1 cellular context compared by ENCODE assay signal in genomic region chr5:129125819-129126218, GRCh38.
TF ChIP-seq lines count a peak whose summit lies in the region.

No MANE protein-coding gene starts in this region.

TF ChIP-seq in GM12878, 131 proteins besides CTCF, POLR2A, EP300 and RAD21 (continued from another document):
- peak; percentile 47; the same call in 1 of the 2 replicates for TF ChIP-seq RELB (IDR thresholded peaks at IDR 0.05; ENCODE audit: low read depth)
- TF ChIP-seq CHD2 (IDR thresholded peaks at IDR 0.05; ENCODE audit: borderline replicate concordance, low read depth, low read length): no peak
- TF ChIP-seq MTA3 (IDR thresholded peaks at IDR 0.05; ENCODE audit: borderline replicate concordance, low read length): no peak
- TF ChIP-seq CREM (IDR thresholded peaks at IDR 0.05; ENCODE audit: low read depth): no peak
- TF ChIP-seq HDGF (IDR thresholded peaks at IDR 0.05): 0 out of 2 replicates have a peak, but pooled peaks have one; percentile 19
- TF ChIP-seq ZNF384 (IDR thresholded peaks at IDR 0.05; ENCODE audit: borderline replicate concordance, low read depth, low read length): peak; percentile 87
- no peak for TF ChIP-seq RAD51 (IDR thresholded peaks at IDR 0.05)
- TF ChIP-seq SIX5 (IDR thresholded peaks at IDR 0.05; ENCODE audit: low read depth, low read length, severe bottlenecking): no peak
- 0 out of 2 replicates have a peak, but pooled peaks have one; percentile 28 for TF ChIP-seq ATF7 (IDR thresholded peaks at IDR 0.05; ENCODE audit: low read depth)
- TF ChIP-seq SPI1 (IDR thresholded peaks at IDR 0.05; ENCODE audit: borderline replicate concordance, insufficient read depth, low read depth, low read length): peak; percentile 70; the same call in 1 of the 2 replicates
- TF ChIP-seq SUPT20H (IDR thresholded peaks at IDR 0.05; ENCODE audit: borderline replicate concordance, control insufficient read depth, low read depth, low read length): no peak
TF ChIP-seq in GM12878: peak in this region for 7.
